8 cellular contexts compared by ENCODE assay signal in genomic region chr12:39441963-39442894, GRCh38. TPM values are rescaled to one million over a fixed set of nuclear protein-coding genes. Genes with fewer than 3 reads are reported as not detected.
A peak's percentile ranks its signal among the peaks of the same experiment; 100 is the strongest.
DNase-seq lines count a peak whose midpoint lies in the region; ATAC-seq and TF ChIP-seq lines count a peak whose summit lies in the region.

No MANE protein-coding gene starts in this region.

- H3K27me3 Mint-ChIP-seq in type B pancreatic cell: peaks cover 4% of the 10 kb centered on the region

- no peaks in the 10 kb centered on the region for H3K9me3 Mint-ChIP-seq in activated naive CD4-positive, alpha-beta T cell treated with anti-CD3 and anti-CD28 coated beads, Interleukin-2, amount 50 U/mL, for 72 hours
- H3K9me3 Mint-ChIP-seq in type B pancreatic cell: no peaks in the 10 kb centered on the region

- POLR2A ChIA-PET in BJ (lab: Charles Lee) (no interaction called here), RWPE1 (lab: Yijun Ruan, JAX; ENCODE audit: low non-redundant PET) (interaction anchor here (0.6 kb wide), 1 partner anchor 15 kb away, joined by 5 read pairs; no protein-coding TSS in a partner anchor)

- CTCF ChIA-PET in BJ (lab: Yijun Ruan, JAX): interaction anchor here (0.7 to 2.0 kb wide), 4 partner anchors 9 to 39 kb away, joined by 3 to 4 read pairs (median 3); no protein-coding TSS in a partner anchor
- CTCF ChIA-PET in RWPE1 (lab: Yijun Ruan, JAX): interaction anchor here (0.7 kb wide), 1 partner anchor 75 kb away, joined by 5 read pairs; no protein-coding TSS in a partner anchor

- ATAC-seq in GM19397 (IDR thresholded peaks at IDR 0.05; ENCODE audit: unreplicated experiment) (peak; percentile 33), HG03460 (IDR thresholded peaks at IDR 0.05; ENCODE audit: unreplicated experiment) (peak; percentile 25), heart right ventricle (peak in 7 of 8 donors; percentile 2 to 35 (median 9))
- peak; percentile 1 to 17 for ATAC-seq in activated naive CD4-positive, alpha-beta T cell treated with anti-CD3 and anti-CD28 coated beads, Interleukin-2, amount 50 U/mL, for 72 hours

- H3K4me3 Mint-ChIP-seq in type B pancreatic cell: peak overlapping the region; percentile 98

- no peaks in the 10 kb centered on the region for H3K36me3 ChIP-seq in BJ (ENCODE audit: control insufficient read depth, insufficient read depth, low read length)
- no peaks in the 10 kb centered on the region for H3K36me3 ChIP-seq in heart right ventricle

- H3K36me3 Mint-ChIP-seq in activated naive CD4-positive, alpha-beta T cell treated with anti-CD3 and anti-CD28 coated beads, Interleukin-2, amount 50 U/mL, for 72 hours: peaks cover 5 to 6% of the 10 kb centered on the region in 2 donors
- no peaks in the 10 kb centered on the region for H3K36me3 Mint-ChIP-seq in type B pancreatic cell

- H3K27ac ChIP-seq in RWPE1: peak overlapping the region; percentile 90
- peak overlapping the region; percentile 66 to 93 (median 89) for H3K27ac ChIP-seq in heart right ventricle

- no peak for TF ChIP-seq CTCF in BJ (IDR thresholded peaks at IDR 0.05; ENCODE audit: insufficient read depth, low read depth, low read length)
- no peak for TF ChIP-seq CTCF in RWPE1 (conservative IDR thresholded peaks at IDR 0.05; ENCODE audit: low read depth)
- no peak for TF ChIP-seq CTCF in heart right ventricle (IDR thresholded peaks at IDR 0.05)
- TF ChIP-seq CTCF in type B pancreatic cell (conservative IDR thresholded peaks at IDR 0.05): no peak

- H3K27me3 ChIP-seq in BJ (ENCODE audit: control insufficient read depth, insufficient read depth, low read length): no peaks in the 10 kb centered on the region
- H3K27me3 ChIP-seq in heart right ventricle: peaks cover 0 to 23% (median 0%) of the 10 kb centered on the region in 7 donors

- WGBS in heart right ventricle, 2 donors: 2% methylated on average over 58 of the region's 58 CpGs

- no peaks in the 10 kb centered on the region for H3K9me3 ChIP-seq in heart right ventricle

- peak overlapping the region; percentile 68 for H3K4me3 ChIP-seq in BJ (ENCODE audit: low read depth, low read length)
- H3K4me3 ChIP-seq in heart right ventricle: peak overlapping the region; percentile 77 to 92 (median 86)

- peaks cover 3 to 30% (median 15%) of the 10 kb centered on the region in 9 donors for H3K4me1 ChIP-seq in heart right ventricle

- intact Hi-C loops in heart right ventricle (cut with DNase I) (loop anchor here in 5 of 10 donors (2.0 to 10.0 kb wide), 9 partner anchors 19 to 175 kb away; partner anchors contain the start of gene ABCD2 (in 3 of the 5)), posterior cingulate gyrus (cut with DNase I) (loop anchor here (2.0 to 5.0 kb wide), 4 partner anchors 35 to 175 kb away; partner anchors contain the start of gene ABCD2)

- DNase-seq in BJ (ENCODE audit: low read depth) (no peak), RWPE1 (ENCODE audit: low spot score) (peak; percentile 20), heart right ventricle (peak; percentile 31 to 42), posterior cingulate gyrus (peak; percentile 36 to 93 (median 62)), type B pancreatic cell (ENCODE audit: extremely low spot score, unreplicated experiment) (peak; percentile 73)
- DNase-seq in activated naive CD4-positive, alpha-beta T cell treated with anti-CD3 and anti-CD28 coated beads, Interleukin-2, amount 50 U/mL, for 72 hours (ENCODE audit: low spot score in 2 of 2): peak in 1 of 2 donors; percentile 39

- peaks cover 14% of the 10 kb centered on the region for H3K4me1 Mint-ChIP-seq in type B pancreatic cell (ENCODE audit: unreplicated experiment)

- peak overlapping the region; percentile 89 to 98 for H3K27ac Mint-ChIP-seq in activated naive CD4-positive, alpha-beta T cell treated with anti-CD3 and anti-CD28 coated beads, Interleukin-2, amount 50 U/mL, for 72 hours
- peak overlapping the region; percentile 94 for H3K27ac Mint-ChIP-seq in type B pancreatic cell

RNA-seq across cellular contexts. Expression of gene KIF21A, which starts 0.7 kb away (rescaled TPM):
- 0.69 and 2.1 TPM in 2 replicates for polyA plus RNA-seq in BJ (2011; rRNA removed)
- polyA minus RNA-seq in BJ (2011; rRNA and poly(A)+ RNA removed): 1.6 and 2.2 TPM in 2 replicates
- 10 to 100 TPM; 16.1 to 16.8 TPM for total RNA-seq in activated naive CD4-positive, alpha-beta T cell treated with anti-CD3 and anti-CD28 coated beads, Interleukin-2, amount 50 U/mL, for 72 hours
- 10 to 100 TPM; 42.3 to 71.8 (median 49.9) TPM for total RNA-seq in heart right ventricle
- polyA plus RNA-seq in heart right ventricle: 10 to 100 TPM; 11.4 to 71.8 TPM
- total RNA-seq in type B pancreatic cell (ENCODE audit: low replicate concordance): 25.7 and 28.5 TPM in 2 replicates
